20 cellular contexts compared by ENCODE assay signal in genomic region chr11:63547076-63547475, GRCh38. TPM values are rescaled to one million over a fixed set of nuclear protein-coding genes. Genes with fewer than 3 reads are reported as not detected.
"Had no signal": no experiment of that assay in that cellular context is flagged by ENCODE, and none has a peak within 500 bp of the region (broad histone marks: within the 10 kb centered on the region; RNA-seq: fewer than 3 reads in every experiment).

No MANE protein-coding gene starts in this region.

- H3K36me3 ChIP-seq: brain microvascular endothelial cell, neutrophil, SJSA1 had no signal

- H3K4me1 Mint-ChIP-seq: mesothelial cell of epicardium had no signal

- H3K4me3 ChIP-seq: lower lobe of right lung, SJSA1, upper lobe of right lung had no signal

- H3K4me1 ChIP-seq: foreskin keratinocyte, SJSA1 had no signal

- DNase-seq: activated CD4-positive, alpha-beta T cell treated with anti-CD3 and anti-CD28 coated beads, Interleukin-2, amount 10 ng/mL, durations not matched to agents 7 days and 5 days; activated CD4-positive, CD25-positive, alpha-beta regulatory T cell; activated naive CD4-positive, alpha-beta T cell treated with anti-CD3 and anti-CD28 coated beads, Interleukin-2, amount 50 U/mL, for 16 hours; brain microvascular endothelial cell; effector memory CD4-positive, alpha-beta T cell; foreskin keratinocyte; glutamatergic neuron; left cardiac atrium; lower lobe of right lung; right cardiac atrium; small intestine; upper lobe of right lung had no signal

- H3K27me3 Mint-ChIP-seq: activated CD4-positive, alpha-beta T cell treated with anti-CD3 and anti-CD28 coated beads, Interleukin-2, amount 10 ng/mL, durations not matched to agents 7 days and 5 days; stimulated activated naive CD8-positive, alpha-beta T cell treated with anti-CD3 and anti-CD28 coated beads, Interleukin-15, Interleukin-2, amounts not matched to agents 100 ng/mL and 50 ng/mL, for 24 hours had no signal

- H3K9me3 Mint-ChIP-seq: activated CD4-positive, alpha-beta T cell treated with anti-CD3 and anti-CD28 coated beads, Interleukin-2, amount 10 ng/mL, durations not matched to agents 7 days and 5 days; activated T-helper 2 cell treated with anti-CD3 and anti-CD28 coated beads, Interferon-gamma antibody, Interleukin-2, Interleukin-4, amounts not matched to agents 10 μg/mL and 5 μg/mL and 100 μg/mL, durations not matched to agents 14 hours and 24 hours and 36 hours; mesothelial cell of epicardium; stimulated activated naive CD8-positive, alpha-beta T cell treated with anti-CD3 and anti-CD28 coated beads, Interleukin-15, Interleukin-2, amounts not matched to agents 100 ng/mL and 50 ng/mL, for 24 hours; T-helper 2 cell treated with Interferon-gamma antibody and Interleukin-4, amounts not matched to agents 5 μg/mL and 100 μg/mL, for 36 hours had no signal

- H3K9me3 ChIP-seq: lower lobe of right lung, neutrophil, SJSA1, upper lobe of right lung had no signal

- H3K27ac ChIP-seq: brain microvascular endothelial cell, foreskin keratinocyte, lower lobe of right lung, neutrophil, SJSA1, upper lobe of right lung had no signal

- H3K27ac Mint-ChIP-seq: activated CD4-positive, alpha-beta T cell treated with anti-CD3 and anti-CD28 coated beads, Interleukin-2, amount 10 ng/mL, durations not matched to agents 7 days and 5 days; activated T-helper 2 cell treated with anti-CD3 and anti-CD28 coated beads, Interferon-gamma antibody, Interleukin-2, Interleukin-4, amounts not matched to agents 10 μg/mL and 5 μg/mL and 100 μg/mL, durations not matched to agents 14 hours and 24 hours and 36 hours; mesothelial cell of epicardium; stimulated activated naive CD8-positive, alpha-beta T cell treated with anti-CD3 and anti-CD28 coated beads, Interleukin-15, Interleukin-2, amounts not matched to agents 100 ng/mL and 50 ng/mL, for 24 hours; T-helper 2 cell treated with Interferon-gamma antibody and Interleukin-4, amounts not matched to agents 5 μg/mL and 100 μg/mL, for 36 hours had no signal

- H3K27me3 ChIP-seq: brain microvascular endothelial cell, foreskin keratinocyte, SJSA1, upper lobe of right lung had no signal

- H3K36me3 Mint-ChIP-seq: mesothelial cell of epicardium had no signal

- H3K4me3 Mint-ChIP-seq: activated CD4-positive, alpha-beta T cell treated with anti-CD3 and anti-CD28 coated beads, Interleukin-2, amount 10 ng/mL, durations not matched to agents 7 days and 5 days; mesothelial cell of epicardium; stimulated activated naive CD8-positive, alpha-beta T cell treated with anti-CD3 and anti-CD28 coated beads, Interleukin-15, Interleukin-2, amounts not matched to agents 100 ng/mL and 50 ng/mL, for 24 hours; T-helper 2 cell treated with Interferon-gamma antibody and Interleukin-4, amounts not matched to agents 5 μg/mL and 100 μg/mL, for 36 hours had no signal

RNA-seq across cellular contexts. Expression of gene PLAAT2, which starts 16.1 kb away (rescaled TPM):
- total RNA-seq: activated T-helper 2 cell treated with anti-CD3 and anti-CD28 coated beads, Interferon-gamma antibody, Interleukin-2, Interleukin-4, amounts not matched to agents 10 μg/mL and 5 μg/mL and 100 μg/mL, durations not matched to agents 14 hours and 24 hours and 36 hours; foreskin keratinocyte; mesothelial cell of epicardium had no signal

RNA-seq across cellular contexts. Expression of gene LGALS12, which starts 41.2 kb away (rescaled TPM):
- total RNA-seq: activated CD4-positive, alpha-beta T cell treated with anti-CD3 and anti-CD28 coated beads, Interleukin-2, amount 10 ng/mL, durations not matched to agents 7 days and 5 days; activated CD8-positive, alpha-beta memory T cell treated with anti-CD3 and anti-CD28 coated beads for 36 hours; foreskin keratinocyte; temporal lobe had no signal
- polyA plus RNA-seq: foreskin keratinocyte had no signal

RNA-seq across cellular contexts. Expression of gene PLAAT5, which starts 56.1 kb away (rescaled TPM):
- total RNA-seq: activated CD4-positive, alpha-beta T cell treated with anti-CD3 and anti-CD28 coated beads, Interleukin-2, amount 10 ng/mL, durations not matched to agents 7 days and 5 days; foreskin keratinocyte had no signal
- polyA plus RNA-seq: foreskin keratinocyte had no signal
